In genomic region chr12:46892887-46893286, GRCh38 we compare ENCODE assay signal across 24 cellular contexts.
"Had no signal": no experiment of that assay in that cellular context is flagged by ENCODE, and none has a peak within 500 bp of the region (broad histone marks: within the 10 kb centered on the region; RNA-seq: fewer than 3 reads in every experiment).

No MANE protein-coding gene starts in this region.

- H3K9me3 ChIP-seq: ascending aorta, body of pancreas had no signal

- H3K27me3 ChIP-seq: ascending aorta, body of pancreas had no signal

- H3K4me3 ChIP-seq: ascending aorta, body of pancreas had no signal

- ATAC-seq: activated CD4-positive, CD25-positive, alpha-beta regulatory T cell treated with anti-CD3 and anti-CD28 coated beads, Interleukin-2, amount 50 U/mL, for 24 hours; activated CD8-positive, alpha-beta T cell treated with anti-CD3 and anti-CD28 coated beads, Interleukin-2, amount 10 ng/mL, durations not matched to agents 7 days and 5 days; body of pancreas had no signal

- H3K4me3 Mint-ChIP-seq: activated CD8-positive, alpha-beta T cell treated with anti-CD3 and anti-CD28 coated beads, Interleukin-2, amount 10 ng/mL, durations not matched to agents 7 days and 5 days; activated naive CD4-positive, alpha-beta T cell treated with anti-CD3 and anti-CD28 coated beads, Interleukin-2, amount 50 U/mL, for 24 hours; activated T-cell treated with anti-CD3 and anti-CD28 coated beads, Interleukin-2, amount 50 U/mL, for 24 hours; activated T-helper 1 cell treated with anti-CD3 and anti-CD28 coated beads, Interleukin-12 subunit alpha, Interleukin-12 subunit beta, Interleukin-2, Interleukin-4 antibody, amounts not matched to agents 30 ng/mL and 10 ng/mL and 1 ng/mL, durations not matched to agents 14 hours and 24 hours and 36 hours; IgD-negative memory B cell; T-helper 1 cell treated with Interleukin-12 subunit alpha and Interleukin-12 subunit beta and Interleukin-4 antibody, amounts not matched to agents 30 μg/mL and 1 μg/mL, for 36 hours had no signal

- H3K36me3 Mint-ChIP-seq: IgD-negative memory B cell had no signal

- DNase-seq: activated CD4-positive, alpha-beta T cell treated with anti-CD3 and anti-CD28 coated beads for 4 hours; activated CD8-positive, alpha-beta memory T cell treated with anti-CD3 and anti-CD28 coated beads, Interleukin-2, amount 50 U/mL, for 48 hours; activated CD8-positive, alpha-beta T cell treated with anti-CD3 and anti-CD28 coated beads, Interleukin-2, amount 10 ng/mL, durations not matched to agents 7 days and 5 days; activated effector memory CD4-positive, alpha-beta T cell treated with Interleukin-2 at 50 U/mL for 16 hours; activated naive CD4-positive, alpha-beta T cell; activated T-cell treated with anti-CD3 and anti-CD28 coated beads, Interleukin-2, amount 50 U/mL, for 24 hours; body of pancreas; central memory CD4-positive, alpha-beta T cell; KG1; NCI-H1092; NCI-H1436; NCI-H1694 treated with DMSO at 0.1 percent for 48 hours; NCI-H2081 treated with DMSO at 0.1 percent for 48 hours; NCI-H2171; NCI-H2227 treated with DMSO at 0.1 percent for 48 hours; NCI-H446 treated with DMSO at 0.1 percent for 48 hours; NCI-H524 treated with DMSO at 0.1 percent for 48 hours; NCI-H748 treated with DMSO at 0.1 percent for 48 hours had no signal

- H3K27ac Mint-ChIP-seq: activated CD8-positive, alpha-beta T cell treated with anti-CD3 and anti-CD28 coated beads, Interleukin-2, amount 10 ng/mL, durations not matched to agents 7 days and 5 days; activated naive CD4-positive, alpha-beta T cell treated with anti-CD3 and anti-CD28 coated beads, Interleukin-2, amount 50 U/mL, for 24 hours; activated T-cell treated with anti-CD3 and anti-CD28 coated beads, Interleukin-2, amount 50 U/mL, for 24 hours; activated T-helper 1 cell treated with anti-CD3 and anti-CD28 coated beads, Interleukin-12 subunit alpha, Interleukin-12 subunit beta, Interleukin-2, Interleukin-4 antibody, amounts not matched to agents 30 ng/mL and 10 ng/mL and 1 ng/mL, durations not matched to agents 14 hours and 24 hours and 36 hours; IgD-negative memory B cell; T-helper 1 cell treated with Interleukin-12 subunit alpha and Interleukin-12 subunit beta and Interleukin-4 antibody, amounts not matched to agents 30 μg/mL and 1 μg/mL, for 36 hours had no signal

- H3K36me3 ChIP-seq: ascending aorta had no signal

- H3K4me1 Mint-ChIP-seq: IgD-negative memory B cell had no signal

- H3K4me1 ChIP-seq: ascending aorta, body of pancreas had no signal

- H3K27ac ChIP-seq: ascending aorta, body of pancreas had no signal
